ENCODE assay signal across 1 cellular context in the genomic region with DNA sequence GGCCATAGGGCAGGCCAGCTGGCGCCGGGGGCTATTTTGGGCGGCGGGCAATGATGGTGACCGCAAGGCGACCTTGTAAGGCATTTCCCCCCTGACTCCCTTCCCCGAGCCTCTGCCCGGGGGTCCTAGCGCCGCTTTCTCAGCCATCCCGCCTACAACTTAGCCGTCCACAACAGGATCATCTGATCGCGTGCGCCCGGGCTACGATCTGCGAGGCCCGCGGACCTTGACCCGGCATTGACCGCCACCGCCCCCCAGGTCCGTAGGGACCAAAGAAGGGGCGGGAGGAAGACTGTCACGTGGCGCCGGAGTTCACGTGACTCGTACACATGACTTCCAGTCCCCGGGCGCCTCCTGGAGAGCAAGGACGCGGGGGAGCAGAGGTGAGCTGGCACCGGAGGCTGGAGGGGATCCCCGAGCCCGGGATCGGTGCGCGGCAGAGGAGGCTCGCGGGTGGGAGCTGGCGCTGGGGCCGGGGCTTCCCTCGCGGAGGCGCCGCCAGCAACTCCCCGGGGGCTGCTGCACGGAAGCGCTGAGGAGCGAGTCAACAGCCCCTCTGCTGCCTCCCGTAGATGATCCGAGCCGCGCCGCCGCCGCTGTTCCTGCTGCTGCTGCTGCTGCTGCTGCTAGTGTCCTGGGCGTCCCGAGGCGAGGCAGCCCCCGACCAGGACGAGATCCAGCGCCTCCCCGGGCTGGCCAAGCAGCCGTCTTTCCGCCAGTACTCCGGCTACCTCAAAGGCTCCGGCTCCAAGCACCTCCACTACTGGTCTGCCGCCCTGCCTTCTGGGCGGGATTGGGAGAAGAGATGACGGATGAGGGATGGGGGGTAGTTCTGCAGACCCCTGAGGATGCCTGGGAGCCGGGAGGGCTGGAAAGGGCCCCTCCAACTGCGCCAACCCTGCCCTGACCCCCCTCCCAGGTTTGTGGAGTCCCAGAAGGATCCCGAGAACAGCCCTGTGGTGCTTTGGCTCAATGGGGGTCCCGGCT.
A peak's percentile ranks its signal among the peaks of the same experiment; 100 is the strongest.
TF ChIP-seq lines count a peak whose summit lies in the region.

A gene (plus strand): TSS at position 339 of the 987 bp plus-strand sequence. CDS start 234 bp downstream, at position 573.
A gene with protein sequence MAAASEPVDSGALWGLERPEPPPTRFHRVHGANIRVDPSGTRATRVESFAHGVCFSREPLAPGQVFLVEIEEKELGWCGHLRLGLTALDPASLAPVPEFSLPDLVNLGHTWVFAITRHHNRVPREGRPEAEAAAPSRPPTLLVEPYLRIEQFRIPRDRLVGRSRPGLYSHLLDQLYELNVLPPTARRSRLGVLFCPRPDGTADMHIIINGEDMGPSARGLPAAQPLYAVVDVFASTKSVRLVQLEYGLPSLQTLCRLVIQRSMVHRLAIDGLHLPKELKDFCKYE (minus strand): TSS at position 212 of the 987 bp plus-strand sequence. CDS start 217 bp downstream, outside the sequence.

TF ChIP-seq in HEK293, 187 proteins besides CTCF, POLR2A, EP300 and RAD21 (continues in another document):
- peak; percentile 75 for TF ChIP-seq EGR2 (tag by site-specific recombination; IDR thresholded peaks at IDR 0.05; ENCODE audit: low read depth)
- TF ChIP-seq ZNF292 (tag by site-specific recombination; IDR thresholded peaks at IDR 0.05; ENCODE audit: borderline replicate concordance, low read depth), result no peak
- TF ChIP-seq ZNF23 (tag by site-specific recombination; IDR thresholded peaks at IDR 0.05; ENCODE audit: borderline replicate concordance), result no peak
- no peak for TF ChIP-seq HOXA7 (CRISPR knock-in tag; IDR thresholded peaks at IDR 0.05; ENCODE audit: borderline replicate concordance)
- TF ChIP-seq, protein P1, sequence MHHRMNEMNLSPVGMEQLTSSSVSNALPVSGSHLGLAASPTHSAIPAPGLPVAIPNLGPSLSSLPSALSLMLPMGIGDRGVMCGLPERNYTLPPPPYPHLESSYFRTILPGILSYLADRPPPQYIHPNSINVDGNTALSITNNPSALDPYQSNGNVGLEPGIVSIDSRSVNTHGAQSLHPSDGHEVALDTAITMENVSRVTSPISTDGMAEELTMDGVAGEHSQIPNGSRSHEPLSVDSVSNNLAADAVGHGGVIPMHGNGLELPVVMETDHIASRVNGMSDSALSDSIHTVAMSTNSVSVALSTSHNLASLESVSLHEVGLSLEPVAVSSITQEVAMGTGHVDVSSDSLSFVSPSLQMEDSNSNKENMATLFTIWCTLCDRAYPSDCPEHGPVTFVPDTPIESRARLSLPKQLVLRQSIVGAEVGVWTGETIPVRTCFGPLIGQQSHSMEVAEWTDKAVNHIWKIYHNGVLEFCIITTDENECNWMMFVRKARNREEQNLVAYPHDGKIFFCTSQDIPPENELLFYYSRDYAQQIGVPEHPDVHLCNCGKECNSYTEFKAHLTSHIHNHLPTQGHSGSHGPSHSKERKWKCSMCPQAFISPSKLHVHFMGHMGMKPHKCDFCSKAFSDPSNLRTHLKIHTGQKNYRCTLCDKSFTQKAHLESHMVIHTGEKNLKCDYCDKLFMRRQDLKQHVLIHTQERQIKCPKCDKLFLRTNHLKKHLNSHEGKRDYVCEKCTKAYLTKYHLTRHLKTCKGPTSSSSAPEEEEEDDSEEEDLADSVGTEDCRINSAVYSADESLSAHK (tag by site-specific recombination; IDR thresholded peaks at IDR 0.05), result peak; percentile 69
- TF ChIP-seq, protein P2, sequence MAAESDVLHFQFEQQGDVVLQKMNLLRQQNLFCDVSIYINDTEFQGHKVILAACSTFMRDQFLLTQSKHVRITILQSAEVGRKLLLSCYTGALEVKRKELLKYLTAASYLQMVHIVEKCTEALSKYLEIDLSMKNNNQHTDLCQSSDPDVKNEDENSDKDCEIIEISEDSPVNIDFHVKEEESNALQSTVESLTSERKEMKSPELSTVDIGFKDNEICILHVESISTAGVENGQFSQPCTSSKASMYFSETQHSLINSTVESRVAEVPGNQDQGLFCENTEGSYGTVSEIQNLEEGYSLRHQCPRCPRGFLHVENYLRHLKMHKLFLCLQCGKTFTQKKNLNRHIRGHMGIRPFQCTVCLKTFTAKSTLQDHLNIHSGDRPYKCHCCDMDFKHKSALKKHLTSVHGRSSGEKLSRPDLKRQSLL (tag by site-specific recombination; IDR thresholded peaks at IDR 0.05), result no peak
- no peak for TF ChIP-seq TCF7L2 (IDR thresholded peaks at IDR 0.05; ENCODE audit: borderline replicate concordance, low read depth, low read length)
- TF ChIP-seq, protein P3, sequence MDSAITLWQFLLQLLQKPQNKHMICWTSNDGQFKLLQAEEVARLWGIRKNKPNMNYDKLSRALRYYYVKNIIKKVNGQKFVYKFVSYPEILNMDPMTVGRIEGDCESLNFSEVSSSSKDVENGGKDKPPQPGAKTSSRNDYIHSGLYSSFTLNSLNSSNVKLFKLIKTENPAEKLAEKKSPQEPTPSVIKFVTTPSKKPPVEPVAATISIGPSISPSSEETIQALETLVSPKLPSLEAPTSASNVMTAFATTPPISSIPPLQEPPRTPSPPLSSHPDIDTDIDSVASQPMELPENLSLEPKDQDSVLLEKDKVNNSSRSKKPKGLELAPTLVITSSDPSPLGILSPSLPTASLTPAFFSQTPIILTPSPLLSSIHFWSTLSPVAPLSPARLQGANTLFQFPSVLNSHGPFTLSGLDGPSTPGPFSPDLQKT (IDR thresholded peaks at IDR 0.05; ENCODE audit: borderline replicate concordance, low read depth, low read length), result no peak
- TF ChIP-seq SCRT2 (tag by site-specific recombination; IDR thresholded peaks at IDR 0.05), result 0 out of 2 replicates have a peak, but pooled peaks have one; percentile 11
- no peak for TF ChIP-seq ZNF777 (tag by site-specific recombination; IDR thresholded peaks at IDR 0.05; ENCODE audit: borderline replicate concordance)
- peak; percentile 69; the same call in 1 of the 2 replicates for TF ChIP-seq ZNF76 (tag by site-specific recombination; IDR thresholded peaks at IDR 0.05; ENCODE audit: borderline replicate concordance, low read depth)
- TF ChIP-seq ZFP3 (tag by site-specific recombination; IDR thresholded peaks at IDR 0.05; ENCODE audit: low read depth), result no peak
- TF ChIP-seq IKZF3 (tag by site-specific recombination; IDR thresholded peaks at IDR 0.05), result 0 out of 2 replicates have a peak, but pooled peaks have one; percentile 12
- TF ChIP-seq ZNF544 (tag by site-specific recombination; IDR thresholded peaks at IDR 0.05), result no peak
- TF ChIP-seq, protein P4, sequence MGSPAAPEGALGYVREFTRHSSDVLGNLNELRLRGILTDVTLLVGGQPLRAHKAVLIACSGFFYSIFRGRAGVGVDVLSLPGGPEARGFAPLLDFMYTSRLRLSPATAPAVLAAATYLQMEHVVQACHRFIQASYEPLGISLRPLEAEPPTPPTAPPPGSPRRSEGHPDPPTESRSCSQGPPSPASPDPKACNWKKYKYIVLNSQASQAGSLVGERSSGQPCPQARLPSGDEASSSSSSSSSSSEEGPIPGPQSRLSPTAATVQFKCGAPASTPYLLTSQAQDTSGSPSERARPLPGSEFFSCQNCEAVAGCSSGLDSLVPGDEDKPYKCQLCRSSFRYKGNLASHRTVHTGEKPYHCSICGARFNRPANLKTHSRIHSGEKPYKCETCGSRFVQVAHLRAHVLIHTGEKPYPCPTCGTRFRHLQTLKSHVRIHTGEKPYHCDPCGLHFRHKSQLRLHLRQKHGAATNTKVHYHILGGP (tag by site-specific recombination; IDR thresholded peaks at IDR 0.05), result peak; percentile 62; the same call in 1 of the 2 replicates
- TF ChIP-seq ZNF626 (tag by site-specific recombination; IDR thresholded peaks at IDR 0.05), result no peak
- TF ChIP-seq SCRT1 (tag by site-specific recombination; IDR thresholded peaks at IDR 0.05; ENCODE audit: borderline replicate concordance), result no peak; the same call in 1 of the 2 replicates
- TF ChIP-seq ZXDB (tag by site-specific recombination; IDR thresholded peaks at IDR 0.05), result peak; percentile 98
- no peak for TF ChIP-seq ZNF426 (tag by site-specific recombination; IDR thresholded peaks at IDR 0.05)
- TF ChIP-seq ZNF629 (tag by site-specific recombination; IDR thresholded peaks at IDR 0.05), result peak; percentile 82
- TF ChIP-seq ZNF768 (tag by site-specific recombination; IDR thresholded peaks at IDR 0.05), result no peak
- TF ChIP-seq PRDM1 (tag by site-specific recombination; IDR thresholded peaks at IDR 0.05), result no peak
- TF ChIP-seq ZNF354C (tag by site-specific recombination; IDR thresholded peaks at IDR 0.05; ENCODE audit: borderline replicate concordance, low read depth), result no peak
- TF ChIP-seq, protein P5, sequence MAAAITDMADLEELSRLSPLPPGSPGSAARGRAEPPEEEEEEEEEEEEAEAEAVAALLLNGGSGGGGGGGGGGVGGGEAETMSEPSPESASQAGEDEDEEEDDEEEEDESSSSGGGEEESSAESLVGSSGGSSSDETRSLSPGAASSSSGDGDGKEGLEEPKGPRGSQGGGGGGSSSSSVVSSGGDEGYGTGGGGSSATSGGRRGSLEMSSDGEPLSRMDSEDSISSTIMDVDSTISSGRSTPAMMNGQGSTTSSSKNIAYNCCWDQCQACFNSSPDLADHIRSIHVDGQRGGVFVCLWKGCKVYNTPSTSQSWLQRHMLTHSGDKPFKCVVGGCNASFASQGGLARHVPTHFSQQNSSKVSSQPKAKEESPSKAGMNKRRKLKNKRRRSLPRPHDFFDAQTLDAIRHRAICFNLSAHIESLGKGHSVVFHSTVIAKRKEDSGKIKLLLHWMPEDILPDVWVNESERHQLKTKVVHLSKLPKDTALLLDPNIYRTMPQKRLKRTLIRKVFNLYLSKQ (tag by site-specific recombination; IDR thresholded peaks at IDR 0.05; ENCODE audit: borderline replicate concordance), result no peak
- no peak for TF ChIP-seq ZNF560 (tag by site-specific recombination; IDR thresholded peaks at IDR 0.05; ENCODE audit: borderline replicate concordance)
- TF ChIP-seq ZNF416 (tag by site-specific recombination; IDR thresholded peaks at IDR 0.05), result no peak
- peak; percentile 90 for TF ChIP-seq ZEB2 (tag by site-specific recombination; IDR thresholded peaks at IDR 0.05)
- no peak for TF ChIP-seq TRIM28 (IDR thresholded peaks at IDR 0.05; ENCODE audit: borderline replicate concordance, low read length)
- no peak for TF ChIP-seq ZNF174 (tag by site-specific recombination; IDR thresholded peaks at IDR 0.05)
- TF ChIP-seq ZSCAN23 (tag by site-specific recombination; IDR thresholded peaks at IDR 0.05), result peak; percentile 91
- TF ChIP-seq ZNF701 (tag by site-specific recombination; IDR thresholded peaks at IDR 0.05), result no peak
- peak; percentile 38; the same call in 1 of the 2 replicates for TF ChIP-seq OSR2 (tag by site-specific recombination; IDR thresholded peaks at IDR 0.05)
- no peak for TF ChIP-seq ZNF223 (tag by site-specific recombination; IDR thresholded peaks at IDR 0.05)
- TF ChIP-seq ZNF610 (tag by site-specific recombination; IDR thresholded peaks at IDR 0.05; ENCODE audit: borderline replicate concordance), result peak; percentile 55; the same call in 1 of the 2 replicates
- TF ChIP-seq ZFHX2 (tag by site-specific recombination; conservative IDR thresholded peaks at IDR 0.05), result peak; percentile 79
- peak; percentile 91; the same call in 1 of the 2 replicates for TF ChIP-seq ZNF391 (tag by site-specific recombination; IDR thresholded peaks at IDR 0.05; ENCODE audit: borderline replicate concordance, low read depth)
- TF ChIP-seq ZNF501 (tag by site-specific recombination; IDR thresholded peaks at IDR 0.05), result 0 out of 2 replicates have a peak, but pooled peaks have one; percentile 60
- TF ChIP-seq GLI4 (tag by site-specific recombination; IDR thresholded peaks at IDR 0.05), result 0 out of 2 replicates have a peak, but pooled peaks have one; percentile 43
- no peak for TF ChIP-seq ZNF133 (tag by site-specific recombination; IDR thresholded peaks at IDR 0.05)
- TF ChIP-seq ZNF600 (tag by site-specific recombination; IDR thresholded peaks at IDR 0.05), result peak; percentile 57; the same call in 1 of the 2 replicates
- TF ChIP-seq, protein P6, sequence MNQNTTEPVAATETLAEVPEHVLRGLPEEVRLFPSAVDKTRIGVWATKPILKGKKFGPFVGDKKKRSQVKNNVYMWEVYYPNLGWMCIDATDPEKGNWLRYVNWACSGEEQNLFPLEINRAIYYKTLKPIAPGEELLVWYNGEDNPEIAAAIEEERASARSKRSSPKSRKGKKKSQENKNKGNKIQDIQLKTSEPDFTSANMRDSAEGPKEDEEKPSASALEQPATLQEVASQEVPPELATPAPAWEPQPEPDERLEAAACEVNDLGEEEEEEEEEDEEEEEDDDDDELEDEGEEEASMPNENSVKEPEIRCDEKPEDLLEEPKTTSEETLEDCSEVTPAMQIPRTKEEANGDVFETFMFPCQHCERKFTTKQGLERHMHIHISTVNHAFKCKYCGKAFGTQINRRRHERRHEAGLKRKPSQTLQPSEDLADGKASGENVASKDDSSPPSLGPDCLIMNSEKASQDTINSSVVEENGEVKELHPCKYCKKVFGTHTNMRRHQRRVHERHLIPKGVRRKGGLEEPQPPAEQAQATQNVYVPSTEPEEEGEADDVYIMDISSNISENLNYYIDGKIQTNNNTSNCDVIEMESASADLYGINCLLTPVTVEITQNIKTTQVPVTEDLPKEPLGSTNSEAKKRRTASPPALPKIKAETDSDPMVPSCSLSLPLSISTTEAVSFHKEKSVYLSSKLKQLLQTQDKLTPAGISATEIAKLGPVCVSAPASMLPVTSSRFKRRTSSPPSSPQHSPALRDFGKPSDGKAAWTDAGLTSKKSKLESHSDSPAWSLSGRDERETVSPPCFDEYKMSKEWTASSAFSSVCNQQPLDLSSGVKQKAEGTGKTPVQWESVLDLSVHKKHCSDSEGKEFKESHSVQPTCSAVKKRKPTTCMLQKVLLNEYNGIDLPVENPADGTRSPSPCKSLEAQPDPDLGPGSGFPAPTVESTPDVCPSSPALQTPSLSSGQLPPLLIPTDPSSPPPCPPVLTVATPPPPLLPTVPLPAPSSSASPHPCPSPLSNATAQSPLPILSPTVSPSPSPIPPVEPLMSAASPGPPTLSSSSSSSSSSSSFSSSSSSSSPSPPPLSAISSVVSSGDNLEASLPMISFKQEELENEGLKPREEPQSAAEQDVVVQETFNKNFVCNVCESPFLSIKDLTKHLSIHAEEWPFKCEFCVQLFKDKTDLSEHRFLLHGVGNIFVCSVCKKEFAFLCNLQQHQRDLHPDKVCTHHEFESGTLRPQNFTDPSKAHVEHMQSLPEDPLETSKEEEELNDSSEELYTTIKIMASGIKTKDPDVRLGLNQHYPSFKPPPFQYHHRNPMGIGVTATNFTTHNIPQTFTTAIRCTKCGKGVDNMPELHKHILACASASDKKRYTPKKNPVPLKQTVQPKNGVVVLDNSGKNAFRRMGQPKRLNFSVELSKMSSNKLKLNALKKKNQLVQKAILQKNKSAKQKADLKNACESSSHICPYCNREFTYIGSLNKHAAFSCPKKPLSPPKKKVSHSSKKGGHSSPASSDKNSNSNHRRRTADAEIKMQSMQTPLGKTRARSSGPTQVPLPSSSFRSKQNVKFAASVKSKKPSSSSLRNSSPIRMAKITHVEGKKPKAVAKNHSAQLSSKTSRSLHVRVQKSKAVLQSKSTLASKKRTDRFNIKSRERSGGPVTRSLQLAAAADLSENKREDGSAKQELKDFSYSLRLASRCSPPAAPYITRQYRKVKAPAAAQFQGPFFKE (tag by site-specific recombination; IDR thresholded peaks at IDR 0.05; ENCODE audit: borderline replicate concordance), result no peak
- no peak for TF ChIP-seq ZNF302 (tag by site-specific recombination; IDR thresholded peaks at IDR 0.05; ENCODE audit: low read depth)
- peak; percentile 90 for TF ChIP-seq ZNF341 (tag by site-specific recombination; IDR thresholded peaks at IDR 0.05; ENCODE audit: low read depth)
- TF ChIP-seq ZNF324 (tag by site-specific recombination; IDR thresholded peaks at IDR 0.05), result peak; percentile 94; the same call in 1 of the 2 replicates
- TF ChIP-seq ZNF394 (tag by site-specific recombination; IDR thresholded peaks at IDR 0.05; ENCODE audit: borderline replicate concordance), result peak; percentile 70; the same call in 1 of the 2 replicates
- TF ChIP-seq ZNF140 (tag by site-specific recombination; IDR thresholded peaks at IDR 0.05), result no peak
- TF ChIP-seq ZNF132 (tag by site-specific recombination; IDR thresholded peaks at IDR 0.05; ENCODE audit: borderline replicate concordance), result no peak
- TF ChIP-seq ZNF510 (tag by site-specific recombination; IDR thresholded peaks at IDR 0.05; ENCODE audit: insufficient replicate concordance), result no peak
